Comparison of ENCODE assay signal across 18 cellular contexts in genomic region chr1:177784394-177784793, GRCh38.
DNase-seq lines count a peak whose midpoint lies in the region; TF ChIP-seq lines count a peak whose summit lies in the region.
"Had no signal": no experiment of that assay in that cellular context is flagged by ENCODE, and none has a peak within 500 bp of the region (broad histone marks: within the 10 kb centered on the region; RNA-seq: fewer than 3 reads in every experiment).

No MANE protein-coding gene starts in this region.

- H3K4me3 Mint-ChIP-seq in neural progenitor cell: no peak overlapping the region
- H3K4me3 Mint-ChIP-seq: B cell; CD4-positive, alpha-beta T cell; CD8-positive, alpha-beta T cell had no signal

- H3K9ac ChIP-seq in neural progenitor cell: no peak overlapping the region
- H3K9ac ChIP-seq: BLaER1 treated with 17β-estradiol and CSF1 and Interleukin-3, amounts not matched to agents 10 nM and 100 nM had no signal

- no peaks in the 10 kb centered on the region for H3K9me3 ChIP-seq in neural progenitor cell (ENCODE audit: low read depth)
- H3K9me3 ChIP-seq: BLaER1 treated with 17β-estradiol and CSF1 and Interleukin-3, amounts not matched to agents 10 nM and 100 nM; Caco-2 had no signal

- no peak overlapping the region for H3K27ac Mint-ChIP-seq in neural progenitor cell
- H3K27ac Mint-ChIP-seq: B cell; CD4-positive, alpha-beta T cell; CD8-positive, alpha-beta T cell had no signal

- no peak overlapping the region for H3K27ac ChIP-seq in neural progenitor cell
- H3K27ac ChIP-seq: BLaER1 treated with 17β-estradiol and CSF1 and Interleukin-3, amounts not matched to agents 10 nM and 100 nM; C4-2B had no signal

- no peaks in the 10 kb centered on the region for H3K9me3 Mint-ChIP-seq in neural progenitor cell
- H3K9me3 Mint-ChIP-seq: CD4-positive, alpha-beta T cell; CD8-positive, alpha-beta T cell had no signal

- H3K36me3 Mint-ChIP-seq in neural progenitor cell: no peaks in the 10 kb centered on the region
- H3K36me3 Mint-ChIP-seq: CD8-positive, alpha-beta T cell had no signal

- H3K27me3 Mint-ChIP-seq in neural progenitor cell (ENCODE audit: insufficient read depth, low read depth): peaks cover 5% of the 10 kb centered on the region
- H3K27me3 Mint-ChIP-seq: B cell; CD4-positive, alpha-beta T cell had no signal

- H3F3A ChIP-seq in neural progenitor cell (ENCODE audit: low read depth): peaks cover 11% of the 10 kb centered on the region

- H3K36me3 ChIP-seq in neural progenitor cell: no peaks in the 10 kb centered on the region
- H3K36me3 ChIP-seq: BLaER1 treated with 17β-estradiol and CSF1 and Interleukin-3, amounts not matched to agents 10 nM and 100 nM had no signal

- DNase-seq in dermis blood vessel endothelial cell: peak; percentile 25
- DNase-seq in neural progenitor cell (ENCODE audit: low spot score): no peak
- no peak for DNase-seq in Ammon's horn (ENCODE audit: low spot score)
- DNase-seq in NCI-H524 (lab: John Stamatoyannopoulos, UW): no peak
- no peak for DNase-seq in HPDE6-E6E7 (ENCODE audit: extremely low spot score)
- DNase-seq: 8988T; ACHN; Caco-2; Calu3; CD4-positive, alpha-beta T cell; CD8-positive, alpha-beta T cell; DMS79 treated with DMSO at 0.1 percent for 48 hours; EL; GDM1 had no signal

- peaks cover 22% of the 10 kb centered on the region for H3K4me1 Mint-ChIP-seq in neural progenitor cell
- H3K4me1 Mint-ChIP-seq: B cell had no signal

- no peak for TF ChIP-seq CTCF in neural progenitor cell (IDR thresholded peaks at IDR 0.05)

- H3K27me3 ChIP-seq in neural progenitor cell: no peaks in the 10 kb centered on the region
- H3K27me3 ChIP-seq: BLaER1 treated with 17β-estradiol and CSF1 and Interleukin-3, amounts not matched to agents 10 nM and 100 nM had no signal

- H3K4me2 ChIP-seq in neural progenitor cell: peak overlapping the region; percentile 61
- H3K4me2 ChIP-seq: BLaER1 treated with 17β-estradiol and CSF1 and Interleukin-3, amounts not matched to agents 10 nM and 100 nM had no signal

- H2AFZ ChIP-seq in neural progenitor cell (replicated peaks): no peak overlapping the region

- H3K4me3 ChIP-seq in neural progenitor cell: no peak overlapping the region
- H3K4me3 ChIP-seq: BLaER1 treated with 17β-estradiol and CSF1 and Interleukin-3, amounts not matched to agents 10 nM and 100 nM; GM12878 had no signal

- peaks cover 30% of the 10 kb centered on the region for H3K4me1 ChIP-seq in neural progenitor cell
- H3K4me1 ChIP-seq: Caco-2 had no signal

- H3K79me2 ChIP-seq in neural progenitor cell (ENCODE audit: low read depth): no peaks in the 10 kb centered on the region

- H4K20me1 ChIP-seq in neural progenitor cell (ENCODE audit: low read depth): no peaks in the 10 kb centered on the region
- H4K20me1 ChIP-seq: BLaER1 treated with 17β-estradiol and CSF1 and Interleukin-3, amounts not matched to agents 10 nM and 100 nM had no signal
